8 cellular contexts compared by ENCODE assay signal in the genomic region with DNA sequence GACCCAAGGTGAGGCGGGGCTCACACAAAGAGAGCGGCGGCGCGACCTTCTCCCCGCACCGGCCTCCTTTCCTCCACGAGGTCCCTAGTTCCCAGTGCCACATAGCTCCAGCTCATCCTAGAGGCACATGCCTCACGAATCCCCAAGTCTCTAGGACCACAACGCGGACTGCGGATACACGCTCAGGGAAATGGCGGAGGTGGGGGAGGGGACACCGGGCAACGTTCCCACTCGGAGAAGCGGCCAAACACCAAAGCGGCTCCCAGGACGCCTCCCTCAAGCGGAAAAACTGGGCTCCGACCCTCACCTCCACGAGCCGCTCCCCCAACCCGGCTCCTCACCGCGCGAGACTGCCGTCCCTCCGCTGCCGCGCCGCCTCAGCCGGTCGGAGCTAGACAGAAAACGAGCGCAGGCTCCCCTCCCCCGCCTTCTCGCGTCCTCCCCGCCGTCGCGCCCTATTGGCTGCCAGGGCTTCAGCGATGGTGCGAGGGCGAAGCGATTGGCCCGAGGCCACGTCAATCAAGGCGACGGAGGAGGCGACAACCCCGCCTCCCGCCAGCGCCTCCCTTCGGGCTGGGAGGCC. TPM values are rescaled to one million over a fixed set of nuclear protein-coding genes. Genes with fewer than 3 reads are reported as not detected.
DNase-seq lines count a peak whose midpoint lies in the region; ATAC-seq, FAIRE-seq and TF ChIP-seq lines count a peak whose summit lies in the region.

A gene (minus strand): TSS at position 404 of the 583 bp plus-strand sequence. CDS start 1,963 bp downstream, outside the sequence.

- TF ChIP-seq POLR2A in GM12891 (IDR thresholded peaks at IDR 0.05; ENCODE audit: low read depth, low read length), result no peak; the same call in 1 of the 2 replicates

- peak within 1 kb of the TSS; percentile 100 for H3K27ac ChIP-seq in cardiac muscle cell
- peak within 1 kb of the TSS; percentile 100 for H3K27ac ChIP-seq in parathyroid adenoma
- H3K27ac ChIP-seq in tibial artery, result peak within 1 kb of the TSS; percentile 98 to 99

- peak within 1 kb of the TSS; percentile 77 for H3K4me2 ChIP-seq in parathyroid adenoma (ENCODE audit: low read length)

- TF ChIP-seq CTCF in cardiac muscle cell (IDR thresholded peaks at IDR 0.05; ENCODE audit: low read depth, low read length) (no peak), parathyroid adenoma (IDR thresholded peaks at IDR 0.05) (no peak), tibial artery (IDR thresholded peaks at IDR 0.05) (peak in 1 of 2 experiments; percentile 12)

- H3K9me3 ChIP-seq in adipocyte (ENCODE audit: control insufficient read depth, low read length) (no peaks in the 10 kb centered on the region), cardiac muscle cell (ENCODE audit: low read depth) (no peaks in the 10 kb centered on the region), parathyroid adenoma (ENCODE audit: control insufficient read depth, low read length) (no peaks in the 10 kb centered on the region), tibial artery (no peaks in the 10 kb centered on the region)

- peak within 1 kb of the TSS; percentile 93 for H3K4me3 ChIP-seq in adipocyte (ENCODE audit: low read length)
- peak within 1 kb of the TSS; percentile 88 for H3K4me3 ChIP-seq in cardiac muscle cell
- peak within 1 kb of the TSS; percentile 96 for H3K4me3 ChIP-seq in parathyroid adenoma (ENCODE audit: low read depth, low read length)
- peak within 1 kb of the TSS; percentile 90 for H3K4me3 ChIP-seq in tibial artery

- peaks cover 27% of the 10 kb centered on the region for H3K79me2 ChIP-seq in parathyroid adenoma

- H2AFZ ChIP-seq in parathyroid adenoma, result peak within 1 kb of the TSS; percentile 94

- ATAC-seq in HG02798 (IDR thresholded peaks at IDR 0.05; ENCODE audit: poor library complexity, unreplicated experiment), result peak; percentile 90

- intact Hi-C loops in tibial artery (cut with DNase I; ENCODE audit: low total_unique reads), result loop anchor here (5.0 to 10.0 kb wide), 2 partner anchors 58 to 195 kb away; a partner anchor contains a TSS

- FAIRE-seq in GM12891 (lab: Jason Lieb, UNC), result no peak

- H3K4me1 ChIP-seq in adipocyte (ENCODE audit: control insufficient read depth, insufficient read depth, low read length), result peaks cover 33% of the 10 kb centered on the region
- H3K4me1 ChIP-seq in cardiac muscle cell (ENCODE audit: low read depth), result peaks cover 15% of the 10 kb centered on the region
- H3K4me1 ChIP-seq in parathyroid adenoma, result peaks cover 3% of the 10 kb centered on the region
- peaks cover 0 to 44% (median 16%) of the 10 kb centered on the region in 4 donors for H3K4me1 ChIP-seq in tibial artery

- H3K36me3 ChIP-seq in adipocyte (ENCODE audit: control insufficient read depth, insufficient read depth, low read length, severe bottlenecking) (peaks cover 32% of the 10 kb centered on the region), cardiac muscle cell (peaks cover 28% of the 10 kb centered on the region), parathyroid adenoma (ENCODE audit: control insufficient read depth, insufficient read depth, low read length) (no peaks in the 10 kb centered on the region), tibial artery (peaks cover 19 to 28% (median 21%) of the 10 kb centered on the region in 3 donors)

- H3K9ac ChIP-seq in adipocyte (ENCODE audit: low read length) (peak within 1 kb of the TSS; percentile 100), parathyroid adenoma (peak within 1 kb of the TSS; percentile 92)

- DNase-seq in GM12891 (ENCODE audit: insufficient read length, low spot score) (peak; percentile 94), NCI-H1417 treated with DMSO at 0.1 percent for 48 hours (lab: John Stamatoyannopoulos, UW) (peak; percentile 99), T follicular helper cell (ENCODE audit: low read depth) (peak; percentile 100), adipocyte (ENCODE audit: low read depth) (peak; percentile 100), cardiac muscle cell (ENCODE audit: low read depth in 1 of 2, low spot score in 1 of 2) (peak; percentile 98 to 99), tibial artery (peak; percentile 98 to 99)

- H3K27me3 ChIP-seq in adipocyte (replicated peaks; ENCODE audit: control insufficient read depth, insufficient read depth, low read length) (no peaks in the 10 kb centered on the region), cardiac muscle cell (no peaks in the 10 kb centered on the region), parathyroid adenoma (ENCODE audit: control insufficient read depth, insufficient read depth, low read length) (no peaks in the 10 kb centered on the region), tibial artery (no peaks in the 10 kb centered on the region)

TF ChIP-seq in GM12891, 5 proteins besides CTCF, POLR2A, EP300 and RAD21:
- TF ChIP-seq POLR2AphosphoS5 (IDR thresholded peaks at IDR 0.05; ENCODE audit: low read depth, low read length) (peak; percentile 85), TAF1 (IDR thresholded peaks at IDR 0.05; ENCODE audit: low read depth, low read length) (peak; percentile 69; the same call in 1 of the 2 replicates), PAX5 (IDR thresholded peaks at IDR 0.05; ENCODE audit: insufficient read depth, low read length, severe bottlenecking) (no peak)

RNA-seq across cellular contexts. Expression of the gene that starts here (rescaled TPM):
- polyA plus RNA-seq in GM12891 (2012; ENCODE audit: low read depth, missing spikeins), result 467 TPM
- total RNA-seq in cardiac muscle cell, result 601 and 659 TPM in 2 replicates
- 568 and 768 TPM in 2 replicates for polyA plus RNA-seq in cardiac muscle cell

Comparison
In these comparisons a context has a peak if more than half of its experiments do, and no peak if none do; other contexts are left out.
1. Peak in every context shown above with its lines: DNase-seq, ATAC-seq, H3K4me3 ChIP-seq and H3K27ac ChIP-seq.